In the genomic region with DNA sequence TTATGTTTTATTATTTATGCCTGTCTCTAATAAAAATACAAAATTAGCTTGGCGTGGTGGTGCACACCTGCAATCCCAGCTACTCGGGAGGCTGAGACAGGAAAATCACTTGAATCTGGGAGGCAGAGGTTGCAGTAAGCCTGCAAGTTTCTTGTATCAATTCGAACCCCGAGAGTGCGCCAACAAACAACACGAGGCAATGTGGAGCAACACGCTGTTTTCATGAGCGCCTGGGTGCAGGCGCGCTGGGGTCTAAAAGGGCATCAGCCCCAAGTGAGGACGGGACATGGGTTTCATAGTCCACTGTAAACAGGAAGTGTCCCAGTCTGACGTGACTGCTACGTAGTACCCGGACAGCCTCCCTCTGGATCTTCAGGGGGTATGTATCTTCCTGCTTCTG, we compare ENCODE assay signal across 26 cellular contexts.
"Had no signal": no experiment of that assay in that cellular context is flagged by ENCODE, and none has a peak within 500 bp of the region (broad histone marks: within the 10 kb centered on the region; RNA-seq: fewer than 3 reads in every experiment).

No MANE protein-coding gene starts in this region.

- ATAC-seq: mucosa of descending colon; naive thymus-derived CD4-positive, alpha-beta T cell; natural killer cell treated with Interleukin-12 subunit alpha and Interleukin-12 subunit beta and Interleukin-15 and Interleukin-18, amount 100 ng/mL, for 72 hours; sciatic nerve; stimulated activated naive B cell treated with anti-CD40 and anti-IgM and Interleukin-4, amounts not matched to agents 10 μg/mL and 1 μg/mL and 100 μg/mL, for 72 hours; stimulated activated naive CD8-positive, alpha-beta T cell treated with anti-CD3 and anti-CD28 coated beads, Interleukin-15, Interleukin-2, amounts not matched to agents 100 U/mL and 50 U/mL, for 24 hours; upper lobe of right lung had no signal

- H3K36me3 ChIP-seq: left ventricle myocardium inferior, ovary, right atrium auricular region, stomach, suprapubic skin, thoracic aorta, tibial artery, upper lobe of right lung had no signal

- H3K36me3 Mint-ChIP-seq: immature natural killer cell; naive thymus-derived CD4-positive, alpha-beta T cell; stimulated activated naive B cell treated with anti-CD40 and anti-IgM and Interleukin-4, amounts not matched to agents 10 μg/mL and 1 μg/mL and 100 μg/mL, for 72 hours had no signal

- H3K27me3 ChIP-seq: right atrium auricular region, stomach, suprapubic skin, tibial artery, upper lobe of right lung had no signal

- H3K4me3 ChIP-seq: left ventricle myocardium inferior, lung, mucosa of descending colon, ovary, right atrium auricular region, skin epidermis, stomach, suprapubic skin, thoracic aorta, tibial artery, upper lobe of right lung had no signal

- H3K4me1 Mint-ChIP-seq: immature natural killer cell; naive thymus-derived CD4-positive, alpha-beta T cell; stimulated activated naive B cell treated with anti-CD40 and anti-IgM and Interleukin-4, amounts not matched to agents 10 μg/mL and 1 μg/mL and 100 μg/mL, for 72 hours had no signal

- H3K9me3 ChIP-seq: ovary, right atrium auricular region, suprapubic skin, thoracic aorta, upper lobe of right lung had no signal

- H3K27me3 Mint-ChIP-seq: naive thymus-derived CD4-positive, alpha-beta T cell; natural killer cell treated with Interleukin-12 subunit alpha and Interleukin-12 subunit beta and Interleukin-15 and Interleukin-18, amount 100 ng/mL, for 72 hours; progenitor cell of endocrine pancreas; stimulated activated naive B cell treated with anti-CD40 and anti-IgM and Interleukin-4, amounts not matched to agents 10 μg/mL and 1 μg/mL and 100 μg/mL, for 72 hours had no signal

- H3K4me3 Mint-ChIP-seq: immature natural killer cell; naive thymus-derived CD4-positive, alpha-beta T cell; natural killer cell treated with Interleukin-12 subunit alpha and Interleukin-12 subunit beta and Interleukin-15 and Interleukin-18, amount 100 ng/mL, for 72 hours; stimulated activated naive B cell treated with anti-CD40 and anti-IgM and Interleukin-4, amounts not matched to agents 10 μg/mL and 1 μg/mL and 100 μg/mL, for 72 hours had no signal

- H3K27ac ChIP-seq: left ventricle myocardium inferior, ovary, right atrium auricular region, skin epidermis, stomach, suprapubic skin, thoracic aorta, tibial artery, upper lobe of right lung had no signal

- H3K27ac Mint-ChIP-seq: immature natural killer cell; naive thymus-derived CD4-positive, alpha-beta T cell; natural killer cell treated with Interleukin-12 subunit alpha and Interleukin-12 subunit beta and Interleukin-15 and Interleukin-18, amount 100 ng/mL, for 72 hours; progenitor cell of endocrine pancreas; stimulated activated naive B cell treated with anti-CD40 and anti-IgM and Interleukin-4, amounts not matched to agents 10 μg/mL and 1 μg/mL and 100 μg/mL, for 72 hours had no signal

- H3K4me1 ChIP-seq: left ventricle myocardium inferior, right atrium auricular region, stomach, suprapubic skin, tibial artery, upper lobe of right lung had no signal

- DNase-seq: hippocampal formation; immature natural killer cell; kidney; left ventricle myocardium inferior; midbrain; mucosa of descending colon; naive thymus-derived CD4-positive, alpha-beta T cell; ovary; stimulated activated CD4-positive, alpha-beta T cell treated with anti-CD3 and anti-CD28 coated beads, Interleukin-12 subunit alpha, Interleukin-12 subunit beta, amount 100 ng/mL, for 4 hours; stimulated activated CD4-positive, alpha-beta T cell treated with anti-CD3 and anti-CD28 coated beads, Interleukin-15, amount 100 ng/mL, for 24 hours; stimulated activated CD4-positive, alpha-beta T cell treated with anti-CD3 and anti-CD28 coated beads, Interleukin-2, amount 100 ng/mL, for 24 hours; stimulated activated CD4-positive, alpha-beta T cell treated with anti-CD3 and anti-CD28 coated beads, Interleukin-4, amount 100 ng/mL, for 1 hour; stimulated activated naive B cell treated with anti-CD40 and anti-IgM and Interleukin-4, amounts not matched to agents 10 μg/mL and 1 μg/mL and 100 μg/mL, for 72 hours; stimulated activated naive CD8-positive, alpha-beta T cell treated with anti-CD3 and anti-CD28 coated beads, Interleukin-15, Interleukin-2, amounts not matched to agents 100 U/mL and 50 U/mL, for 24 hours; stomach; tibial artery; trophoblast cell; upper lobe of right lung had no signal
